Comparison of ENCODE assay signal across 19 cellular contexts in the genomic region with DNA sequence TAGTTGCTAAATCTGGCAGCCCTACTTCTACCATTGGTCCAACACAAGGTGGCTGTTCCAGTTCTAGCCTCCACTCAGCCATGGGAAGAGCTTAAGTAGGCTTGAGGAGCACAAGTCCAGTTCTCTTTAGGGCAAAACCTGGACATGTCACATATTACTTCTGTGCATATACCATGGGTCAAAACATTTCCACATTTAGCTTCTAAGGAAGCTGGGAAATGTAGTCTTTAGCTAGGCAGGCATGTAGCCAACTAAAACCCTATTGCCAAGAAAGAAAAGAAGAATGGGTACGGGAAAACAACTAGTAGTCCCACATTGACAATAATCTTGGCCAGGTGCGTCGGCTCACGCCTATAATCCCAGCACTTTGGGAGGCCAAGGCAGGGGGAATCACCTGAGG. TPM values are rescaled to one million over a fixed set of nuclear protein-coding genes. Genes with fewer than 3 reads are reported as not detected.
A peak's percentile ranks its signal among the peaks of the same experiment; 100 is the strongest.
DNase-seq lines count a peak whose midpoint lies in the region; ATAC-seq, FAIRE-seq and TF ChIP-seq lines count a peak whose summit lies in the region.
"Had no signal": no experiment of that assay in that cellular context is flagged by ENCODE, and none has a peak within 500 bp of the region (broad histone marks: within the 10 kb centered on the region; RNA-seq: fewer than 3 reads in every experiment).

No MANE protein-coding gene starts in this region.

- FAIRE-seq in K562 (lab: Jason Lieb, UNC) = no peak
- FAIRE-seq: D721Med, G401.6, GM12892, H1 had no signal

- H3K27ac Mint-ChIP-seq in Caco-2 (ENCODE audit: unreplicated experiment) = peak overlapping the region; percentile 41
- H3K27ac Mint-ChIP-seq in GM23338 = no peak overlapping the region
- H3K27ac Mint-ChIP-seq: CD8-positive, alpha-beta T cell had no signal

- H3K4me3 ChIP-seq in Caco-2 (ENCODE audit: low read depth, low read length) (no peak overlapping the region), GM23338 (no peak overlapping the region), K562 (no peak overlapping the region), mucosa of rectum (ENCODE audit: low read length in 2 of 2) (no peak overlapping the region), tibial artery (no peak overlapping the region)

- DNase-seq in Caco-2 = no peak
- no peak for DNase-seq in GM23338 (ENCODE audit: low spot score)
- no peak for DNase-seq in K562 (ENCODE audit: extremely low read depth in 1 of 4, low spot score in 3 of 4)
- DNase-seq in iPS-NIHi7 (ENCODE audit: extremely low spot score) = no peak
- no peak for DNase-seq in tibial artery
- DNase-seq in NK-92 treated with Interleukin-12 subunit alpha and Interleukin-12 subunit beta, amount 100 ng/mL, for 24 hours (lab: John Stamatoyannopoulos, UW) = no peak
- DNase-seq: C1 segment of cervical spinal cord; CD4-positive, CD25-positive, alpha-beta regulatory T cell; CD8-positive, alpha-beta T cell; DMS 273 treated with DMSO at 0.1 percent for 48 hours; DND-41; H7; HCEC 1CT had no signal

- peaks cover 4% of the 10 kb centered on the region; the same call in 1 of the 2 replicates for H3K9me2 ChIP-seq in GM23338 (ENCODE audit: insufficient read depth)

- no peaks in the 10 kb centered on the region; the same call in 1 of the 2 replicates for H3K36me3 ChIP-seq in Caco-2 (ENCODE audit: control insufficient read depth, insufficient read depth, low read length)
- peaks cover 6% of the 10 kb centered on the region; the same call in 1 of the 2 replicates for H3K36me3 ChIP-seq in GM23338 (ENCODE audit: insufficient read depth)
- H3K36me3 ChIP-seq in K562 (ENCODE audit: control insufficient read depth, insufficient read depth, low read length) = no peaks in the 10 kb centered on the region
- no peaks in the 10 kb centered on the region for H3K36me3 ChIP-seq in mucosa of rectum (ENCODE audit: control insufficient read depth in 2 of 2, insufficient read depth in 2 of 2, low read length in 2 of 2)
- H3K36me3 ChIP-seq in tibial artery = no peaks in the 10 kb centered on the region

- H3K79me2 ChIP-seq in GM23338 (replicated peaks; ENCODE audit: insufficient read depth) = no peaks in the 10 kb centered on the region
- no peaks in the 10 kb centered on the region for H3K79me2 ChIP-seq in K562 (ENCODE audit: control insufficient read depth, insufficient read depth, low read length)

- H3K9me3 Mint-ChIP-seq in Caco-2 (ENCODE audit: unreplicated experiment) (peaks cover 24% of the 10 kb centered on the region), GM23338 (peaks cover 21% of the 10 kb centered on the region)
- H3K9me3 Mint-ChIP-seq: CD8-positive, alpha-beta T cell had no signal

- H3K27ac ChIP-seq in GM23338 (ENCODE audit: low read depth) (no peak overlapping the region), K562 (ENCODE audit: extremely low read depth, low read depth, low read length) (no peak overlapping the region), mucosa of rectum (ENCODE audit: low read depth in 2 of 2, low read length in 2 of 2) (peak overlapping the region; percentile 42 to 48), tibial artery (no peak overlapping the region)

- TF ChIP-seq EP300 in K562 (IDR thresholded peaks at IDR 0.05; ENCODE audit: low read length) = no peak

- peaks cover 22% of the 10 kb centered on the region for H3K36me3 Mint-ChIP-seq in Caco-2 (ENCODE audit: insufficient read depth, unreplicated experiment)
- H3K36me3 Mint-ChIP-seq in GM23338 (ENCODE audit: low read depth) = peaks cover 15% of the 10 kb centered on the region
- H3K36me3 Mint-ChIP-seq: CD8-positive, alpha-beta T cell had no signal

- H3K4me2 ChIP-seq in GM23338 = no peak overlapping the region
- no peak overlapping the region for H3K4me2 ChIP-seq in K562 (ENCODE audit: insufficient read depth, low read length)

- H3K27me3 Mint-ChIP-seq in Caco-2 (ENCODE audit: insufficient read depth, unreplicated experiment) = no peaks in the 10 kb centered on the region
- H3K27me3 Mint-ChIP-seq in GM23338 (ENCODE audit: insufficient read depth, low read depth, poor library complexity) = no peaks in the 10 kb centered on the region

- WGBS in K562 (ENCODE audit: insufficient coverage, low coverage, missing lambda C conversion rate) = 27% methylated on average over 4 of the region's 4 CpGs

- H3K9ac ChIP-seq in K562 (ENCODE audit: insufficient read depth in 1 of 2, low read depth in 2 of 2, low read length in 2 of 2) = no peak overlapping the region
- no peak overlapping the region for H3K9ac ChIP-seq in mucosa of rectum (ENCODE audit: low read depth in 1 of 2, low read length in 2 of 2)

- H3K9me3 ChIP-seq in Caco-2 = peaks cover 20% of the 10 kb centered on the region
- H3K9me3 ChIP-seq in K562 (replicated peaks; ENCODE audit: control insufficient read depth, insufficient read depth, low read depth, low read length) = peaks cover 2% of the 10 kb centered on the region; the same call in 1 of the 2 replicates
- H3K9me3 ChIP-seq in mucosa of rectum (ENCODE audit: control insufficient read depth in 2 of 2, low read length in 2 of 2) = peaks cover 0 to 3% of the 10 kb centered on the region in 2 donors
- no peaks in the 10 kb centered on the region for H3K9me3 ChIP-seq in tibial artery

- intact Hi-C loops in Caco-2 (cut with micrococcal nuclease; ENCODE audit: unreplicated experiment) = no loop called here
- intact Hi-C loops in K562 (cut with micrococcal nuclease) = no loop called here
- intact Hi-C loops in tibial artery (cut with DNase I; ENCODE audit: low total_unique reads) = no loop called here

- H3K9me1 ChIP-seq in K562 (ENCODE audit: control insufficient read depth, insufficient read depth, low read length) = no peaks in the 10 kb centered on the region

- in situ Hi-C loops in K562 (cut with MboI) = no loop called here

- POLR2A ChIA-PET in Caco-2 (lab: Charles Lee) = interaction anchor here (0.6 kb wide), 1 partner anchor 66 kb away, joined by 4 read pairs; no protein-coding TSS in a partner anchor
- POLR2A ChIA-PET in K562 (lab: Yijun Ruan, JAX) = no interaction called here

- no peak for TF ChIP-seq RAD21 in K562 (CRISPR knock-in tag; conservative IDR thresholded peaks at IDR 0.05 in 1 of 2, IDR thresholded peaks at IDR 0.05 in 1 of 2)

- H3K4me1 Mint-ChIP-seq in Caco-2 (ENCODE audit: low read depth, unreplicated experiment) = no peaks in the 10 kb centered on the region
- peaks cover 4% of the 10 kb centered on the region; the same call in 2 of the 3 replicates for H3K4me1 Mint-ChIP-seq in GM23338
- H3K4me1 Mint-ChIP-seq: CD4-positive, CD25-positive, alpha-beta regulatory T cell had no signal

- TF ChIP-seq POLR2A in K562 (conservative IDR thresholded peaks at IDR 0.05) = no peak

- CTCF ChIA-PET in Caco-2 (lab: Charles Lee) (no interaction called here), K562 (lab: Yijun Ruan, JAX; ENCODE audit: low intra/inter-chr PET ratio) (no interaction called here)

- H3K4me1 ChIP-seq in Caco-2 (peaks cover 18% of the 10 kb centered on the region), GM23338 (ENCODE audit: insufficient read depth) (no peaks in the 10 kb centered on the region), K562 (replicated peaks in 1 of 2; ENCODE audit: control insufficient read depth in 2 of 2, insufficient read depth in 2 of 2, low read length in 2 of 2) (no peaks in the 10 kb centered on the region), mucosa of rectum (ENCODE audit: control insufficient read depth in 2 of 2, insufficient read depth in 2 of 2, low read length in 2 of 2) (peaks cover 3 to 8% of the 10 kb centered on the region in 2 donors), tibial artery (no peaks in the 10 kb centered on the region)

- TF ChIP-seq CTCF in Caco-2 (IDR thresholded peaks at IDR 0.05; ENCODE audit: insufficient read depth in 1 of 2, low read depth in 1 of 2, low read length in 1 of 2, severe bottlenecking in 1 of 2, unreplicated experiment in 1 of 2) (no peak), GM23338 (conservative IDR thresholded peaks at IDR 0.05; ENCODE audit: low read depth in 2 of 2) (no peak), K562 (IDR thresholded peaks at IDR 0.05 in 2 of 3, conservative IDR thresholded peaks at IDR 0.05 in 1 of 3; ENCODE audit: insufficient read depth in 2 of 3, low read depth in 1 of 3, low read length in 3 of 3) (no peak), tibial artery (IDR thresholded peaks at IDR 0.05) (no peak)

- H2AFZ ChIP-seq in GM23338 = 0 out of 2 replicates have a peak overlapping the region, but pooled peaks have one; percentile 28
- H2AFZ ChIP-seq in K562 (ENCODE audit: low read depth, low read length) = no peak overlapping the region

- BruUV-seq in Caco-2 (replicated peaks; lab: Mats Ljungman, UMichigan) = no TSS peak
- no TSS peak for BruUV-seq in K562 (replicated peaks; lab: Mats Ljungman, UMichigan)

- H3K4me3 Mint-ChIP-seq in Caco-2 (ENCODE audit: unreplicated experiment) (no peak overlapping the region), GM23338 (no peak overlapping the region)
- H3K4me3 Mint-ChIP-seq: CD4-positive, CD25-positive, alpha-beta regulatory T cell; CD8-positive, alpha-beta T cell had no signal

- H3F3A ChIP-seq in GM23338 (replicated peaks; ENCODE audit: low read depth) = no peaks in the 10 kb centered on the region

- no peak for ATAC-seq in GM23338
- peak; percentile 46 for ATAC-seq in K562
- ATAC-seq in HG03460 (IDR thresholded peaks at IDR 0.05; ENCODE audit: unreplicated experiment) = no peak
- ATAC-seq: CD8-positive, alpha-beta T cell had no signal

- H3K27me3 ChIP-seq in Caco-2 (replicated peaks; ENCODE audit: control insufficient read depth, insufficient read depth, low read length) = no peaks in the 10 kb centered on the region
- H3K27me3 ChIP-seq in GM23338 (ENCODE audit: insufficient read depth) = no peaks in the 10 kb centered on the region
- no peaks in the 10 kb centered on the region for H3K27me3 ChIP-seq in K562 (ENCODE audit: control insufficient read depth in 2 of 2, insufficient read depth in 2 of 2, low read length in 2 of 2)
- no peaks in the 10 kb centered on the region for H3K27me3 ChIP-seq in mucosa of rectum (ENCODE audit: control insufficient read depth in 2 of 2, insufficient read depth in 2 of 2, low read length in 2 of 2)
- no peaks in the 10 kb centered on the region for H3K27me3 ChIP-seq in tibial artery

- H4K20me1 ChIP-seq in GM23338 (replicated peaks; ENCODE audit: insufficient read depth) (no peaks in the 10 kb centered on the region), K562 (replicated peaks; ENCODE audit: control insufficient read depth, insufficient read depth, low read length) (no peaks in the 10 kb centered on the region)

RNA-seq across cellular contexts. Expression of gene EEA1, which starts 20.9 kb away (rescaled TPM):
- total RNA-seq in Caco-2 (2022) (68.9 TPM in 2 replicates), K562 (2014; rRNA removed) (5.7 and 7.5 TPM in 2 replicates), K562 (2014; rRNA removed; fragmentation: Illumina TruSeq; extraction: Trizol) (13.2 and 16.8 TPM in 2 replicates), K562 (2015; rRNA removed; fragmentation: Illumina TruSeq; extraction: Trizol) (17.1 and 17.3 TPM in 2 replicates), K562 (2021) (16.5 and 18.0 TPM in 2 replicates)
- 10.0 and 12.5 TPM in 2 replicates for total RNA-seq in GM23338 (2014; rRNA removed; shearing (Covaris generic))
- polyA plus RNA-seq in GM23338 (2016; fragmentation: Nextera tagmentation; extraction: Ambion mirVana) (25.8 and 41.1 TPM in 2 replicates), K562 (2011; rRNA removed) (4.4 and 5.4 TPM in 2 replicates), K562 (2014; fragmentation: Illumina TruSeq; extraction: Trizol) (8.1 and 12.5 TPM in 2 replicates), K562 (2014; fragmentation: Nextera tagmentation; extraction: Ambion mirVana) (1 to 10 TPM; 3.5 to 4.8 TPM), K562 (2014; rRNA removed) (4.0 and 5.5 TPM in 2 replicates)
- 2.8 and 26.6 TPM in 2 replicates for total RNA-seq in K562 (2011; cell fraction: chromatin; rRNA removed; ENCODE audit: low replicate concordance)
- total RNA-seq in K562 (2011; cell fraction: nucleolus; rRNA removed) = 1.8 and 2.2 TPM in 2 replicates
- total RNA-seq in K562 (2011; cell fraction: nucleoplasm; rRNA removed) = 5.1 and 6.6 TPM in 2 replicates
- polyA plus RNA-seq in K562 (2011; cell fraction: cytosol; rRNA removed) = 0.45 and 1.1 TPM in 2 replicates
- polyA plus RNA-seq in K562 (2011; cell fraction: nucleus; rRNA removed) = 3.9 and 4.0 TPM in 2 replicates
- 6.1 TPM in 2 replicates for polyA plus RNA-seq in K562 (2012)
- polyA minus RNA-seq in K562 (2011; rRNA and poly(A)+ RNA removed) = 29.0 and 36.6 TPM in 2 replicates
- 15.2 and 15.7 TPM in 2 replicates for polyA minus RNA-seq in K562 (2011; cell fraction: cytosol; rRNA and poly(A)+ RNA removed)
- 5.8 and 14.8 TPM in 2 replicates for polyA minus RNA-seq in K562 (2011; cell fraction: nucleus; rRNA and poly(A)+ RNA removed)

Comparison
In these comparisons a context has a peak if more than half of its experiments do, and no peak if none do; other contexts are left out.
1. H3K27ac ChIP-seq: peak in mucosa of rectum (2 of 2); none in GM23338 (single experiment), K562 (single experiment) and tibial artery (0 of 2).